In the genomic region with DNA sequence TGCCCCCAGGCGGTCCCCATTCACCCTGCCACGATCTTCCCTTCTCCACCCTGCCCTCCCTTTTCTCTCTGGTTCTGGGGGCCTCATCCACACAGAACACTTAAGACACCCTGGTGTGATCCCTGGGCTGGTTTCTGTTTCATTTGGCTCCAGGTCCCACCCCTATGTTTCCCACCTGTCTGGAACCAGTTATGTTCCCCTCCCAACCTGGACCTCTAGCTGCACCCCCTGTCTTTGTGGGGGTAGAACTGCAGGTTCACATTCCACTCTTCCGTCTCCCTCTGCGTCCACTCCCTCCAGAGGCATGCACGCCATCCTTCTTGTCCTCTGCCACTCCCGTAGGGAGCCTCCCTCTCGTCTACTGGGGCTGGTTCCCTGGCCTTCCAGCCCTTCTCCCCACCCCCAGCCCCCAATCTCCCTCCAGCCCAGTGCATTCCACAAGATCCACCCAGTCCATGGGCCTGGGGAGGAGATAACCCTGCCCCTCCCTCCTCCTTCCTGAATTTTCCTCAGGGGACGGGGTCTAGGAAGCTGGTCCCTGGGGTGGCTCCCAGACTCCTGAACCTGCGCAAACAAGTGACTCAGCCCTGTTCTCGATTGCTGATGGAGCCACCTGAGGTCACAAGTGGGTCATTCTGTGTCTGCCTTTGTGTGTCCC, we compare ENCODE assay signal across 9 cellular contexts.
A peak's percentile ranks its signal among the peaks of the same experiment; 100 is the strongest.
DNase-seq lines count a peak whose midpoint lies in the region; ATAC-seq and TF ChIP-seq lines count a peak whose summit lies in the region.
"Had no signal": no experiment of that assay in that cellular context is flagged by ENCODE, and none has a peak within 500 bp of the region (broad histone marks: within the 10 kb centered on the region; RNA-seq: fewer than 3 reads in every experiment).

No MANE protein-coding gene starts in this region.

- H3K27me3 Mint-ChIP-seq in activated T-helper 2 cell treated with anti-CD3 and anti-CD28 coated beads, Interferon-gamma antibody, Interleukin-2, Interleukin-4, amounts not matched to agents 10 μg/mL and 5 μg/mL and 100 μg/mL, durations not matched to agents 14 hours and 24 hours and 36 hours (ENCODE audit: low read depth): peaks cover 7% of the 10 kb centered on the region

- no peak for TF ChIP-seq EP300 in upper lobe of left lung (IDR thresholded peaks at IDR 0.05)

- H3K9ac ChIP-seq in mesendoderm (ENCODE audit: low read length): no peak overlapping the region

- DNase-seq in NCI-H226 (peak; percentile 75), epithelial cell of esophagus (ENCODE audit: low read depth) (peak; percentile 36), mesendoderm (peak; percentile 21), upper lobe of left lung (peak in 1 of 2 donors; percentile 64)
- DNase-seq in activated T-helper 2 cell treated with anti-CD3 and anti-CD28 coated beads, Interferon-gamma antibody, Interleukin-2, Interleukin-4, amounts not matched to agents 10 μg/mL and 5 μg/mL and 100 μg/mL, durations not matched to agents 14 hours and 24 hours and 36 hours (ENCODE audit: low spot score): no peak
- DNase-seq: naive B cell had no signal

- no peaks in the 10 kb centered on the region for H3K4me1 ChIP-seq in mesendoderm (ENCODE audit: control insufficient read depth, low read depth, low read length)
- peaks cover 29 to 59% (median 51%) of the 10 kb centered on the region in 4 donors for H3K4me1 ChIP-seq in upper lobe of left lung

- H3K36me3 Mint-ChIP-seq in activated T-helper 2 cell treated with anti-CD3 and anti-CD28 coated beads, Interferon-gamma antibody, Interleukin-2, Interleukin-4, amounts not matched to agents 10 μg/mL and 5 μg/mL and 100 μg/mL, durations not matched to agents 14 hours and 24 hours and 36 hours (ENCODE audit: low read depth): no peaks in the 10 kb centered on the region
- H3K36me3 Mint-ChIP-seq: naive B cell had no signal

- no peak overlapping the region for H2BK120ac ChIP-seq in mesendoderm (ENCODE audit: low read depth, low read length)

- intact Hi-C loops in activated T-helper 2 cell treated with anti-CD3 and anti-CD28 coated beads, Interferon-gamma antibody, Interleukin-2, Interleukin-4, amounts not matched to agents 10 μg/mL and 5 μg/mL and 100 μg/mL, durations not matched to agents 14 hours and 24 hours and 36 hours (cut with micrococcal nuclease): no loop called here

- no peak overlapping the region for H2BK15ac ChIP-seq in mesendoderm (replicated peaks; ENCODE audit: low read depth)

- H3K27me3 ChIP-seq in mesendoderm (ENCODE audit: insufficient read depth, low read length, poor library complexity) (no peaks in the 10 kb centered on the region), upper lobe of left lung (no peaks in the 10 kb centered on the region)

- WGBS in mesendoderm (ENCODE audit: extremely low coverage, insufficient coverage, low lambda C conversion rate): no CpG with 5 or more reads among the region's 10 CpGs
- WGBS in upper lobe of left lung, 2 donors: 61 to 74% methylated on average over 10 of the region's 10 CpGs

- H3K27ac ChIP-seq in mesendoderm (ENCODE audit: low read depth, low read length) (no peak overlapping the region), upper lobe of left lung (peak overlapping the region in 3 of 4 donors; percentile 60 to 68 (median 60))

- no peak overlapping the region for H4K8ac ChIP-seq in mesendoderm (ENCODE audit: low read depth, low read length)

- no peak overlapping the region for H3K4ac ChIP-seq in mesendoderm (ENCODE audit: low read depth, low read length)

- H3K4me2 ChIP-seq in mesendoderm (ENCODE audit: low read length): no peak overlapping the region

- H3K4me3 ChIP-seq in epithelial cell of esophagus (ENCODE audit: low read length): no peak overlapping the region
- H3K4me3 ChIP-seq in mesendoderm (ENCODE audit: low read length): no peak overlapping the region
- H3K4me3 ChIP-seq in upper lobe of left lung: no peak overlapping the region

- H2AK5ac ChIP-seq in mesendoderm (ENCODE audit: low read length): no peak overlapping the region

- H3K9me3 ChIP-seq in upper lobe of left lung: no peaks in the 10 kb centered on the region

- no peak for TF ChIP-seq POLR2A in upper lobe of left lung (IDR thresholded peaks at IDR 0.05)

- H3K56ac ChIP-seq in mesendoderm (ENCODE audit: low read length): no peak overlapping the region

- no peaks in the 10 kb centered on the region for H3K79me2 ChIP-seq in mesendoderm (ENCODE audit: control insufficient read depth, insufficient read depth, low read length)

- H3K18ac ChIP-seq in mesendoderm (ENCODE audit: low read length): no peak overlapping the region

- TF ChIP-seq CTCF in epithelial cell of esophagus (IDR thresholded peaks at IDR 0.05; ENCODE audit: insufficient read depth, low read depth, low read length, missing control alignments) (no peak), upper lobe of left lung (IDR thresholded peaks at IDR 0.05) (peak in 4 of 6 experiments; percentile 10 to 59 (median 26))

- no peak overlapping the region for H3K4me3 Mint-ChIP-seq in activated T-helper 2 cell treated with anti-CD3 and anti-CD28 coated beads, Interferon-gamma antibody, Interleukin-2, Interleukin-4, amounts not matched to agents 10 μg/mL and 5 μg/mL and 100 μg/mL, durations not matched to agents 14 hours and 24 hours and 36 hours (ENCODE audit: low read depth)

- H3K79me1 ChIP-seq in mesendoderm (ENCODE audit: low read length): no peaks in the 10 kb centered on the region

- H3K36me3 ChIP-seq in mesendoderm (ENCODE audit: control insufficient read depth, insufficient read depth, low read length): no peaks in the 10 kb centered on the region
- no peaks in the 10 kb centered on the region for H3K36me3 ChIP-seq in upper lobe of left lung

- peaks cover 16% of the 10 kb centered on the region for H3K4me1 Mint-ChIP-seq in activated T-helper 2 cell treated with anti-CD3 and anti-CD28 coated beads, Interferon-gamma antibody, Interleukin-2, Interleukin-4, amounts not matched to agents 10 μg/mL and 5 μg/mL and 100 μg/mL, durations not matched to agents 14 hours and 24 hours and 36 hours (ENCODE audit: low read depth)

- H3K9me3 Mint-ChIP-seq in activated T-helper 2 cell treated with anti-CD3 and anti-CD28 coated beads, Interferon-gamma antibody, Interleukin-2, Interleukin-4, amounts not matched to agents 10 μg/mL and 5 μg/mL and 100 μg/mL, durations not matched to agents 14 hours and 24 hours and 36 hours: no peaks in the 10 kb centered on the region
- H3K9me3 Mint-ChIP-seq: naive B cell had no signal

- H4K5ac ChIP-seq in mesendoderm (ENCODE audit: low read length): no peak overlapping the region

- no peak overlapping the region for H2BK5ac ChIP-seq in mesendoderm (ENCODE audit: low read length)

- ATAC-seq in upper lobe of left lung (ENCODE audit: low FRiP score in 2 of 2) (peak; percentile 4 to 70), HG02885 (IDR thresholded peaks at IDR 0.05; ENCODE audit: poor library complexity, unreplicated experiment) (no peak), GM19397 (IDR thresholded peaks at IDR 0.05; ENCODE audit: unreplicated experiment) (no peak)
- ATAC-seq: activated CD4-positive, CD25-positive, alpha-beta regulatory T cell treated with anti-CD3 and anti-CD28 coated beads, Interleukin-2, amount 50 U/mL, for 24 hours had no signal

- H3K23ac ChIP-seq in mesendoderm (ENCODE audit: low read length): no peak overlapping the region

- no peak overlapping the region for H3K27ac Mint-ChIP-seq in activated T-helper 2 cell treated with anti-CD3 and anti-CD28 coated beads, Interferon-gamma antibody, Interleukin-2, Interleukin-4, amounts not matched to agents 10 μg/mL and 5 μg/mL and 100 μg/mL, durations not matched to agents 14 hours and 24 hours and 36 hours
- H3K27ac Mint-ChIP-seq: naive B cell had no signal

Comparison
In these comparisons a context has a peak if more than half of its experiments do, and no peak if none do; other contexts are left out.
1. ATAC-seq: peak in upper lobe of left lung (2 of 2); none in HG02885 (single experiment) and GM19397 (single experiment).